12 cellular contexts compared by ENCODE assay signal in genomic region chr14:36976571-36977023, GRCh38.
DNase-seq lines count a peak whose midpoint lies in the region; ATAC-seq and TF ChIP-seq lines count a peak whose summit lies in the region.
"Had no signal": no experiment of that assay in that cellular context is flagged by ENCODE, and none has a peak within 500 bp of the region (broad histone marks: within the 10 kb centered on the region; RNA-seq: fewer than 3 reads in every experiment).

No MANE protein-coding gene starts in this region.

- TF ChIP-seq CTCF in astrocyte of the spinal cord (IDR thresholded peaks at IDR 0.05; ENCODE audit: low read depth, low read length): no peak

- no peak overlapping the region for H3K27ac ChIP-seq in mesenchymal stem cell (ENCODE audit: low read length, poor library complexity, severe bottlenecking)
- H3K27ac ChIP-seq: adrenal gland, prostate gland had no signal

- H4K8ac ChIP-seq in mesenchymal stem cell (ENCODE audit: low read length): no peak overlapping the region

- peak overlapping the region; percentile 55 for H2AK5ac ChIP-seq in mesenchymal stem cell (ENCODE audit: low read length, severe bottlenecking)

- H2BK120ac ChIP-seq in mesenchymal stem cell (ENCODE audit: low read depth, low read length): no peak overlapping the region

- no peak overlapping the region for H3K4me3 ChIP-seq in astrocyte of the spinal cord (ENCODE audit: low read depth, low read length)
- H3K4me3 ChIP-seq in mesenchymal stem cell (ENCODE audit: insufficient read depth in 1 of 2, low read depth in 1 of 2, low read length in 2 of 2): no peak overlapping the region
- H3K4me3 ChIP-seq: adrenal gland, prostate gland had no signal

- no peak overlapping the region for H3K23ac ChIP-seq in mesenchymal stem cell (ENCODE audit: low read length in 2 of 2)

- H2BK5ac ChIP-seq in mesenchymal stem cell (ENCODE audit: low read depth, low read length, poor library complexity, severe bottlenecking): no peak overlapping the region

- ATAC-seq in HG03378 (IDR thresholded peaks at IDR 0.05; ENCODE audit: unreplicated experiment): no peak

- in situ Hi-C loops in astrocyte of the spinal cord (cut with HindIII; ENCODE audit: low sequenced_read_pairs): no loop called here

- no peak overlapping the region for H2BK12ac ChIP-seq in mesenchymal stem cell (ENCODE audit: low read length in 2 of 2)

- H3K9ac ChIP-seq in mesenchymal stem cell (ENCODE audit: low read length): no peak overlapping the region

- 81% methylated on average over 5 of the region's 5 CpGs for whole genome bisulfite sequencing in mesenchymal stem cell

- peaks cover 5% of the 10 kb centered on the region for H3K4me1 ChIP-seq in mesenchymal stem cell (ENCODE audit: control insufficient read depth, insufficient read depth, low read depth, low read length)
- H3K4me1 ChIP-seq: adrenal gland, prostate gland had no signal

- no peak overlapping the region for H3K14ac ChIP-seq in mesenchymal stem cell (ENCODE audit: low read length in 2 of 2)

- H3K79me1 ChIP-seq in mesenchymal stem cell (replicated peaks; ENCODE audit: low read length, poor library complexity, severe bottlenecking): no peaks in the 10 kb centered on the region

- no peak overlapping the region for H2BK15ac ChIP-seq in mesenchymal stem cell (ENCODE audit: low read depth, poor library complexity, severe bottlenecking)

- no peaks in the 10 kb centered on the region for H3K27me3 ChIP-seq in mesenchymal stem cell (ENCODE audit: control insufficient read depth in 1 of 2, insufficient read depth in 1 of 2, low read length in 2 of 2)
- H3K27me3 ChIP-seq: adrenal gland had no signal

- no peaks in the 10 kb centered on the region for H3K9me3 ChIP-seq in mesenchymal stem cell (ENCODE audit: control insufficient read depth, low read length)
- H3K9me3 ChIP-seq: adrenal gland, prostate gland had no signal

- peak; percentile 65 for DNase-seq in EH (ENCODE audit: low read depth)
- DNase-seq in M059J (ENCODE audit: low read depth): peak; percentile 53
- DNase-seq in astrocyte of the spinal cord (ENCODE audit: low read depth, low spot score): peak; percentile 30
- DNase-seq in mesenchymal stem cell: peak; percentile 14
- DNase-seq in cortex of kidney (lab: John Stamatoyannopoulos, UW): no peak
- DNase-seq in head of caudate nucleus: no peak
- DNase-seq in activated gamma-delta T cell treated with Interleukin-2 at 50 U/mL for 16 hours: no peak
- DNase-seq: effector memory CD4-positive, alpha-beta T cell; stimulated activated CD4-positive, alpha-beta T cell treated with anti-CD3 and anti-CD28 coated beads, Interleukin-4, amount 100 ng/mL, for 1 hour had no signal

- no peak overlapping the region for H2AFZ ChIP-seq in mesenchymal stem cell (ENCODE audit: low read depth, low read length)

- H3K4me2 ChIP-seq in mesenchymal stem cell (ENCODE audit: low read length, poor library complexity, severe bottlenecking): no peak overlapping the region

- no peak overlapping the region for H3K4ac ChIP-seq in mesenchymal stem cell (ENCODE audit: low read depth in 1 of 2, low read length in 2 of 2)

- no peak overlapping the region for H3K18ac ChIP-seq in mesenchymal stem cell (ENCODE audit: low read depth in 1 of 2, low read length in 2 of 2)

- H4K91ac ChIP-seq in mesenchymal stem cell (ENCODE audit: low read length): no peak overlapping the region

- H3K36me3 ChIP-seq in mesenchymal stem cell (ENCODE audit: control insufficient read depth in 1 of 2, insufficient read depth in 2 of 2, low read depth in 1 of 2, low read length in 2 of 2): no peaks in the 10 kb centered on the region
- H3K36me3 ChIP-seq: adrenal gland, prostate gland had no signal

- intact Hi-C loops in head of caudate nucleus (cut with DNase I): no loop called here

Comparison
In these comparisons a context has a peak if more than half of its experiments do, and no peak if none do; other contexts are left out.
1. DNase-seq: peak in EH (single experiment), M059J (single experiment), astrocyte of the spinal cord (single experiment) and mesenchymal stem cell (single experiment); none in cortex of kidney (single experiment), head of caudate nucleus (0 of 42) and activated gamma-delta T cell treated with Interleukin-2 at 50 U/mL for 16 hours (single experiment).